ENCODE assay signal across 20 cellular contexts in the genomic region with DNA sequence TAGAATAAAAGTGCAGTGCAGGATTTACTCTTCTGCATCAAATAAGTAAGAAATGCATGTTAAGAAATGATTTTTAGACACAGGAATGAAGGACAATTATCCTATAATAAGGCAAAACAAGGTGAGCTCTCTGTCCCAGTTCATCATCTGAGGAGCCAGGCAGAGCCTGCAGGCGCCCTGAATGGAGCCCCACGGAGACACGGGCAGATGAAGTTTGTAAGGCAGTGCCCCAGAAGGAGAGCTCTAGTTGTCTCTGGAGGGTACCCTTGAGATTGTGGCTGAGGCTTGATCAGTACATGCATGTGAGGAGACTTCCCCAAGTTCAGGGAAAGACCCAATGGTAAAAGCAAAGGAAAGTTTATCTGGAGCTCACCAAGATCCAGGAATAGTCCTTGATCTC. TPM values are rescaled to one million over a fixed set of nuclear protein-coding genes. Genes with fewer than 3 reads are reported as not detected.
DNase-seq lines count a peak whose midpoint lies in the region; ATAC-seq lines count a peak whose summit lies in the region.
"Had no signal": no experiment of that assay in that cellular context is flagged by ENCODE, and none has a peak within 500 bp of the region (broad histone marks: within the 10 kb centered on the region; RNA-seq: fewer than 3 reads in every experiment).

No MANE protein-coding gene starts in this region.

- no peak overlapping the region for H3K9ac ChIP-seq in BLaER1 treated with 17β-estradiol and CSF1 and Interleukin-3, amounts not matched to agents 10 nM and 100 nM
- H3K9ac ChIP-seq: GM23248 had no signal

- peaks cover 0 to 15% (median 4%) of the 10 kb centered on the region in 11 experiments; a peak in 8 of 22 replicates for H4K20me1 ChIP-seq in BLaER1 treated with 17β-estradiol and CSF1 and Interleukin-3, amounts not matched to agents 10 nM and 100 nM

- intact Hi-C loops in CD4-positive, alpha-beta memory T cell (cut with micrococcal nuclease) = loop anchor here (2.0 to 5.0 kb wide), 3 partner anchors 14 to 38 kb away; no protein-coding TSS in a partner anchor

- CTCF ChIA-PET in CD4-positive, alpha-beta memory T cell (lab: Charles Lee; ENCODE audit: partially characterized antibody) = interaction anchor here (0.8 to 1.7 kb wide), 4 partner anchors 12 to 49 kb away, joined by 3 to 4 read pairs (median 4); no protein-coding TSS in a partner anchor

- H3K27ac Mint-ChIP-seq in activated T-cell treated with anti-CD3 and anti-CD28 coated beads, Interleukin-2, amount 50 U/mL, for 72 hours = no peak overlapping the region
- peak overlapping the region in 5 of 7 donors; percentile 49 to 93 (median 61) for H3K27ac Mint-ChIP-seq in CD4-positive, alpha-beta memory T cell
- no peak overlapping the region for H3K27ac Mint-ChIP-seq in activated naive CD8-positive, alpha-beta T cell treated with anti-CD3 and anti-CD28 coated beads, Interleukin-2, amount 10 ng/mL, durations not matched to agents 7 days and 5 days

- peak overlapping the region; percentile 46 to 80 for H3K4me3 Mint-ChIP-seq in activated T-cell treated with anti-CD3 and anti-CD28 coated beads, Interleukin-2, amount 50 U/mL, for 72 hours
- peak overlapping the region in 6 of 8 donors; percentile 25 to 71 (median 49) for H3K4me3 Mint-ChIP-seq in CD4-positive, alpha-beta memory T cell
- peak overlapping the region; percentile 29 for H3K4me3 Mint-ChIP-seq in activated naive CD8-positive, alpha-beta T cell treated with anti-CD3 and anti-CD28 coated beads, Interleukin-2, amount 10 ng/mL, durations not matched to agents 7 days and 5 days

- H3K27me3 ChIP-seq in BLaER1 treated with 17β-estradiol and CSF1 and Interleukin-3, amounts not matched to agents 10 nM and 100 nM = peaks cover 0 to 12% (median 0%) of the 10 kb centered on the region in 11 experiments; a peak in 2 of 22 replicates
- H3K27me3 ChIP-seq in CD4-positive, alpha-beta memory T cell (ENCODE audit: insufficient read depth, low read length) = no peaks in the 10 kb centered on the region

- H3K4me1 Mint-ChIP-seq in activated T-cell treated with anti-CD3 and anti-CD28 coated beads, Interleukin-2, amount 50 U/mL, for 72 hours (ENCODE audit: low read depth) = peaks cover 58% of the 10 kb centered on the region
- H3K4me1 Mint-ChIP-seq in CD4-positive, alpha-beta memory T cell = peaks cover 41 to 73% (median 58%) of the 10 kb centered on the region in 4 donors
- H3K4me1 Mint-ChIP-seq in activated naive CD8-positive, alpha-beta T cell treated with anti-CD3 and anti-CD28 coated beads, Interleukin-2, amount 10 ng/mL, durations not matched to agents 7 days and 5 days = peaks cover 65% of the 10 kb centered on the region

- no peaks in the 10 kb centered on the region for H3K9me3 Mint-ChIP-seq in activated T-cell treated with anti-CD3 and anti-CD28 coated beads, Interleukin-2, amount 50 U/mL, for 72 hours
- no peaks in the 10 kb centered on the region for H3K9me3 Mint-ChIP-seq in CD4-positive, alpha-beta memory T cell
- H3K9me3 Mint-ChIP-seq in activated naive CD8-positive, alpha-beta T cell treated with anti-CD3 and anti-CD28 coated beads, Interleukin-2, amount 10 ng/mL, durations not matched to agents 7 days and 5 days = no peaks in the 10 kb centered on the region

- H3K36me3 Mint-ChIP-seq in activated T-cell treated with anti-CD3 and anti-CD28 coated beads, Interleukin-2, amount 50 U/mL, for 72 hours (ENCODE audit: insufficient read depth in 2 of 2) = no peaks in the 10 kb centered on the region
- H3K36me3 Mint-ChIP-seq in CD4-positive, alpha-beta memory T cell = no peaks in the 10 kb centered on the region
- peaks cover 18% of the 10 kb centered on the region for H3K36me3 Mint-ChIP-seq in activated naive CD8-positive, alpha-beta T cell treated with anti-CD3 and anti-CD28 coated beads, Interleukin-2, amount 10 ng/mL, durations not matched to agents 7 days and 5 days

- no peak for DNase-seq in activated T-cell treated with anti-CD3 and anti-CD28 coated beads, Interleukin-2, amount 50 U/mL, for 72 hours
- no peak for DNase-seq in activated T-cell treated with anti-CD3 and anti-CD28 coated beads, Interleukin-2, amount 50 U/mL, for 48 hours
- DNase-seq in CD4-positive, alpha-beta memory T cell = no peak
- DNase-seq in activated naive CD8-positive, alpha-beta T cell treated with anti-CD3 and anti-CD28 coated beads, Interleukin-2, amount 10 ng/mL, durations not matched to agents 7 days and 5 days = no peak
- DNase-seq in cortex of kidney (lab: John Stamatoyannopoulos, UW) (no peak), kidney tubule cell (ENCODE audit: low spot score) (no peak), germinal center (ENCODE audit: low spot score) (no peak)
- DNase-seq: DND-41, GM23248, NCI-H1048, NCI-H146, NCI-H2081 treated with DMSO at 0.1 percent for 48 hours, NCI-H510A, NCI-H774, PC-9 had no signal

- H3K36me3 ChIP-seq in BLaER1 treated with 17β-estradiol and CSF1 and Interleukin-3, amounts not matched to agents 10 nM and 100 nM = 0 out of 22 replicates have a peak, but pooled peaks cover 0 to 5% (median 0%) of the 10 kb centered on the region in 11 experiments
- no peaks in the 10 kb centered on the region for H3K36me3 ChIP-seq in CD4-positive, alpha-beta memory T cell (ENCODE audit: insufficient read depth, low read length)

- ATAC-seq in activated T-cell treated with anti-CD3 and anti-CD28 coated beads, Interleukin-2, amount 50 U/mL, for 72 hours (replicated peaks in 1 of 2) = no peak
- ATAC-seq in activated naive CD8-positive, alpha-beta T cell treated with anti-CD3 and anti-CD28 coated beads, Interleukin-2, amount 10 ng/mL, durations not matched to agents 7 days and 5 days (ENCODE audit: low read depth) = no peak
- ATAC-seq: GM12878, HCT116 had no signal

- no peaks in the 10 kb centered on the region for H3K9me3 ChIP-seq in BLaER1 treated with 17β-estradiol and CSF1 and Interleukin-3, amounts not matched to agents 10 nM and 100 nM (replicated peaks in 1 of 11)
- no peaks in the 10 kb centered on the region for H3K9me3 ChIP-seq in CD4-positive, alpha-beta memory T cell (ENCODE audit: control insufficient read depth in 1 of 2, low read length in 2 of 2)

- peak overlapping the region in 9 of 11 experiments; percentile 8 to 89 (median 73); a peak in 12 of 22 replicates for H3K4me2 ChIP-seq in BLaER1 treated with 17β-estradiol and CSF1 and Interleukin-3, amounts not matched to agents 10 nM and 100 nM
- H3K4me2 ChIP-seq: PC-9 had no signal

- POLR2A ChIA-PET in CD4-positive, alpha-beta memory T cell (lab: Charles Lee; ENCODE audit: partially characterized antibody) = interaction anchor here (1.0 to 5.1 kb wide), 2 partner anchors 29 to 48 kb away, joined by 3 to 62 read pairs; a partner anchor contains a TSS
- POLR2A ChIA-PET in activated naive CD8-positive, alpha-beta T cell treated with anti-CD3 and anti-CD28 coated beads, Interleukin-2, amount 10 ng/mL, durations not matched to agents 7 days and 5 days (lab: Charles Lee) = interaction anchor here (0.8 to 3.5 kb wide), 4 partner anchors 30 to 56 kb away, joined by 3 to 30 read pairs (median 3); a partner anchor contains a TSS

- peaks cover 11 to 60% (median 41%) of the 10 kb centered on the region in 10 experiments for H3K4me1 ChIP-seq in BLaER1 treated with 17β-estradiol and CSF1 and Interleukin-3, amounts not matched to agents 10 nM and 100 nM
- peaks cover 49% of the 10 kb centered on the region for H3K4me1 ChIP-seq in CD4-positive, alpha-beta memory T cell (ENCODE audit: insufficient read depth, low read length)

- H3K4me3 ChIP-seq in BLaER1 treated with 17β-estradiol and CSF1 and Interleukin-3, amounts not matched to agents 10 nM and 100 nM = no peak overlapping the region
- no peak overlapping the region for H3K4me3 ChIP-seq in CD4-positive, alpha-beta memory T cell (ENCODE audit: low read length in 2 of 2)
- H3K4me3 ChIP-seq: GM12878, GM23248, PC-9 had no signal

- no peaks in the 10 kb centered on the region for H3K27me3 Mint-ChIP-seq in activated T-cell treated with anti-CD3 and anti-CD28 coated beads, Interleukin-2, amount 50 U/mL, for 72 hours (ENCODE audit: low read depth)
- H3K27me3 Mint-ChIP-seq in CD4-positive, alpha-beta memory T cell = no peaks in the 10 kb centered on the region
- no peaks in the 10 kb centered on the region for H3K27me3 Mint-ChIP-seq in activated naive CD8-positive, alpha-beta T cell treated with anti-CD3 and anti-CD28 coated beads, Interleukin-2, amount 10 ng/mL, durations not matched to agents 7 days and 5 days

- no peak overlapping the region for H3K27ac ChIP-seq in BLaER1 treated with 17β-estradiol and CSF1 and Interleukin-3, amounts not matched to agents 10 nM and 100 nM
- H3K27ac ChIP-seq in CD4-positive, alpha-beta memory T cell (ENCODE audit: low read depth, low read length) = no peak overlapping the region
- H3K27ac ChIP-seq: GM23248, PC-9 had no signal

RNA-seq across cellular contexts. Expression of a gene that starts 50.3 kb away (rescaled TPM):
- total RNA-seq in activated T-cell treated with anti-CD3 and anti-CD28 coated beads, Interleukin-2, amount 50 U/mL, for 72 hours = 10 to 100 TPM; 21.9 to 25.6 TPM
- total RNA-seq in CD4-positive, alpha-beta memory T cell = 10 to 100 TPM; 48.2 to 51.1 TPM
- 10 to 100 TPM in 1 of 2 donors, 1 to 10 TPM in 1; 2.7 to 11.2 TPM for polyA plus RNA-seq in CD4-positive, alpha-beta memory T cell
- 10 to 100 TPM; 57.9 to 60.3 TPM for total RNA-seq in activated naive CD8-positive, alpha-beta T cell treated with anti-CD3 and anti-CD28 coated beads, Interleukin-2, amount 10 ng/mL, durations not matched to agents 7 days and 5 days
- total RNA-seq: HT-29, MCF 10A, PC-9 had no signal

Comparison
In these comparisons a context has a peak if more than half of its experiments do, and no peak if none do; other contexts are left out.
1. H3K27ac Mint-ChIP-seq: peak in CD4-positive, alpha-beta memory T cell (5 of 7); none in activated T-cell treated with anti-CD3 and anti-CD28 coated beads, Interleukin-2, amount 50 U/mL, for 72 hours (single experiment) and activated naive CD8-positive, alpha-beta T cell treated with anti-CD3 and anti-CD28 coated beads, Interleukin-2, amount 10 ng/mL, durations not matched to agents 7 days and 5 days (single experiment).
2. Peak in every context shown above with its lines, with median percentiles within 50 percentile points of each other: H3K4me3 Mint-ChIP-seq.